In genomic region chr3:100402150-100402706, GRCh38 we compare ENCODE assay signal across 8 cellular contexts. TPM values are rescaled to one million over a fixed set of nuclear protein-coding genes. Genes with fewer than 3 reads are reported as not detected.
DNase-seq lines count a peak whose midpoint lies in the region; ATAC-seq and TF ChIP-seq lines count a peak whose summit lies in the region.

No MANE protein-coding gene starts in this region.

- H3K4me1 ChIP-seq in heart left ventricle, result peaks cover 0 to 52% (median 27%) of the 10 kb centered on the region in 12 donors
- peaks cover 0 to 26% (median 4%) of the 10 kb centered on the region in 4 donors for H3K4me1 ChIP-seq in right lobe of liver
- peaks cover 39% of the 10 kb centered on the region for H3K4me1 ChIP-seq in upper lobe of right lung

- 0 to 3% (median 2%) methylated on average over 3 of the region's 3 CpGs for WGBS in heart left ventricle, 4 donors
- WGBS in right lobe of liver (ENCODE audit: insufficient coverage, low coverage, low lambda C conversion rate, missing lambda C conversion rate), result 1% methylated on average over 3 of the region's 3 CpGs

- H3K9me3 ChIP-seq in heart left ventricle, result peaks cover 0 to 9% (median 3%) of the 10 kb centered on the region in 12 donors
- no peaks in the 10 kb centered on the region for H3K9me3 ChIP-seq in right lobe of liver
- no peaks in the 10 kb centered on the region for H3K9me3 ChIP-seq in upper lobe of right lung

- H3K36me3 Mint-ChIP-seq in brain, result peaks cover 34% of the 10 kb centered on the region

- H3K27ac ChIP-seq in heart left ventricle (peak overlapping the region in 11 of 12 donors; percentile 89 to 97 (median 94)), right lobe of liver (peak overlapping the region; percentile 75 to 93 (median 84)), upper lobe of right lung (peak overlapping the region; percentile 94)

- H3K4me3 ChIP-seq in heart left ventricle (peak overlapping the region; percentile 56 to 98 (median 88)), right lobe of liver (peak overlapping the region; percentile 80 to 91 (median 84)), upper lobe of right lung (peak overlapping the region; percentile 98)

- DNase-seq in heart left ventricle (no peak), cardiac septum (ENCODE audit: low spot score) (no peak), NCI-H524 treated with DMSO at 0.1 percent for 48 hours (lab: John Stamatoyannopoulos, UW) (peak; percentile 20), right lobe of liver (no peak), upper lobe of right lung (no peak)

- H3K4me3 Mint-ChIP-seq in brain, result peak overlapping the region; percentile 93 to 99 (median 95)

- peaks cover 66% of the 10 kb centered on the region for H3K4me1 Mint-ChIP-seq in brain

- peaks cover 18% of the 10 kb centered on the region for H3K27me3 Mint-ChIP-seq in brain

- intact Hi-C loops in heart left ventricle (cut with DNase I) (loop anchor here in 4 of 10 donors (5.0 to 10.0 kb wide), 6 partner anchors 65 to 1877 kb away; partner anchors contain the start of genes TMEM45A (in 2 of the 4), CLDND1 (in 1 of the 4), NIT2 (in 1 of the 4) and TFG (in 1 of the 4)), cardiac septum (cut with DNase I) (loop anchor here (10.0 kb wide), 1 partner anchor 567 kb away; no protein-coding TSS in a partner anchor), right lobe of liver (cut with DNase I) (no loop called here), upper lobe of right lung (cut with DNase I) (no loop called here)

- H3K36me3 ChIP-seq in heart left ventricle (no peaks in the 10 kb centered on the region), right lobe of liver (no peaks in the 10 kb centered on the region), upper lobe of right lung (no peaks in the 10 kb centered on the region)

- TF ChIP-seq CTCF in heart left ventricle (IDR thresholded peaks at IDR 0.05) (no peak), brain (conservative IDR thresholded peaks at IDR 0.05) (no peak), right lobe of liver (IDR thresholded peaks at IDR 0.05) (no peak), upper lobe of right lung (IDR thresholded peaks at IDR 0.05) (no peak)

- H3K27ac Mint-ChIP-seq in brain, result peak overlapping the region; percentile 98 to 100 (median 99)

- no peak for ATAC-seq in heart left ventricle
- no peak for ATAC-seq in right lobe of liver
- ATAC-seq in upper lobe of right lung, result no peak
- ATAC-seq in GM18519 (IDR thresholded peaks at IDR 0.05; ENCODE audit: low FRiP score, unreplicated experiment), result no peak
- ATAC-seq in HG02678 (IDR thresholded peaks at IDR 0.05; ENCODE audit: unreplicated experiment), result no peak

- peaks cover 8 to 16% (median 13%) of the 10 kb centered on the region in 5 experiments for H3K9me3 Mint-ChIP-seq in brain

- TF ChIP-seq POLR2A in heart left ventricle (IDR thresholded peaks at IDR 0.05) (no peak), right lobe of liver (IDR thresholded peaks at IDR 0.05) (no peak)

- H3K27me3 ChIP-seq in heart left ventricle (no peaks in the 10 kb centered on the region), right lobe of liver (no peaks in the 10 kb centered on the region), upper lobe of right lung (no peaks in the 10 kb centered on the region)

RNA-seq across cellular contexts. Expression of gene LNP1, which starts 0.9 kb away (rescaled TPM):
- total RNA-seq in heart left ventricle, result 1 to 10 TPM; 2.5 to 5.9 (median 3.7) TPM
- polyA plus RNA-seq in heart left ventricle, result 1 to 10 TPM; 1.4 to 2.8 TPM
- total RNA-seq in cardiac septum, result 4.6 TPM
- 4.4 TPM for polyA plus RNA-seq in brain (ENCODE audit: insufficient read depth, low read depth, low replicate concordance)
- 1 to 10 TPM in 5 of 6 experiments, under 1 TPM in 1; 0.89 to 1.9 (median 1.7) TPM for total RNA-seq in right lobe of liver
- 1.9 TPM for total RNA-seq in upper lobe of right lung

RNA-seq across cellular contexts. Expression of gene TOMM70, which starts 1.3 kb away (rescaled TPM):
- total RNA-seq in heart left ventricle (10 to 100 TPM; 39.1 to 67.0 (median 57.2) TPM), cardiac septum (54.0 TPM), right lobe of liver (10 to 100 TPM; 30.2 to 44.9 (median 39.6) TPM), upper lobe of right lung (29.6 TPM)
- polyA plus RNA-seq in heart left ventricle (10 to 100 TPM; 25.9 to 45.7 TPM), brain (ENCODE audit: insufficient read depth, low read depth, low replicate concordance) (32.7 TPM)
